28 cellular contexts compared by ENCODE assay signal in genomic region chr14:37165794-37166193, GRCh38.
"Had no signal": no experiment of that assay in that cellular context is flagged by ENCODE, and none has a peak within 500 bp of the region (broad histone marks: within the 10 kb centered on the region; RNA-seq: fewer than 3 reads in every experiment).

No MANE protein-coding gene starts in this region.

- FAIRE-seq: endometrium, endothelial cell of umbilical vein, frontal cortex had no signal

- H3K4me1 ChIP-seq: colonic mucosa, esophagus muscularis mucosa, esophagus squamous epithelium, foreskin keratinocyte, gastrocnemius medialis, gastroesophageal sphincter, heart left ventricle, heart right ventricle had no signal

- H3K4me2 ChIP-seq: hepatocyte had no signal

- H2AFZ ChIP-seq: hepatocyte had no signal

- H3K27me3 ChIP-seq: colonic mucosa, dorsolateral prefrontal cortex, esophagus muscularis mucosa, esophagus squamous epithelium, gastrocnemius medialis, gastroesophageal sphincter, heart left ventricle, heart right ventricle, hepatocyte had no signal

- H3K79me2 ChIP-seq: hepatocyte had no signal

- H3K4me3 ChIP-seq: colonic mucosa, coronary artery, dorsolateral prefrontal cortex, esophagus muscularis mucosa, esophagus squamous epithelium, gastrocnemius medialis, gastroesophageal sphincter, heart left ventricle, heart right ventricle, hepatocyte had no signal

- H3K36me3 ChIP-seq: colonic mucosa, esophagus muscularis mucosa, esophagus squamous epithelium, gastrocnemius medialis, gastroesophageal sphincter, heart left ventricle, heart right ventricle had no signal

- DNase-seq: colonic mucosa; cortex of kidney; dermis blood vessel endothelial cell; dorsolateral prefrontal cortex; effector CD4-positive, alpha-beta T cell; effector CD8-positive, alpha-beta T cell; effector memory CD4-positive, alpha-beta T cell; effector memory CD8-positive, alpha-beta T cell; endodermal cell; erythroblast; esophagus squamous epithelium; foreskin fibroblast; foreskin keratinocyte; foreskin melanocyte; gastrocnemius medialis; glutamatergic neuron; head of caudate nucleus; heart left ventricle; heart right ventricle had no signal

- ATAC-seq: effector memory CD8-positive, alpha-beta T cell; esophagus mucosa; foreskin keratinocyte; gastrocnemius medialis; gastroesophageal sphincter; heart left ventricle; heart right ventricle had no signal

- H3K9me3 ChIP-seq: colonic mucosa, esophagus muscularis mucosa, esophagus squamous epithelium, gastrocnemius medialis, gastroesophageal sphincter, heart left ventricle, heart right ventricle had no signal

- H3K27ac ChIP-seq: colonic mucosa, coronary artery, dorsolateral prefrontal cortex, epithelial cell of prostate, esophagus muscularis mucosa, esophagus squamous epithelium, foreskin keratinocyte, gastrocnemius medialis, gastroesophageal sphincter, heart left ventricle, heart right ventricle, hepatocyte had no signal
